Comparison of ENCODE assay signal across 24 cellular contexts in the genomic region with DNA sequence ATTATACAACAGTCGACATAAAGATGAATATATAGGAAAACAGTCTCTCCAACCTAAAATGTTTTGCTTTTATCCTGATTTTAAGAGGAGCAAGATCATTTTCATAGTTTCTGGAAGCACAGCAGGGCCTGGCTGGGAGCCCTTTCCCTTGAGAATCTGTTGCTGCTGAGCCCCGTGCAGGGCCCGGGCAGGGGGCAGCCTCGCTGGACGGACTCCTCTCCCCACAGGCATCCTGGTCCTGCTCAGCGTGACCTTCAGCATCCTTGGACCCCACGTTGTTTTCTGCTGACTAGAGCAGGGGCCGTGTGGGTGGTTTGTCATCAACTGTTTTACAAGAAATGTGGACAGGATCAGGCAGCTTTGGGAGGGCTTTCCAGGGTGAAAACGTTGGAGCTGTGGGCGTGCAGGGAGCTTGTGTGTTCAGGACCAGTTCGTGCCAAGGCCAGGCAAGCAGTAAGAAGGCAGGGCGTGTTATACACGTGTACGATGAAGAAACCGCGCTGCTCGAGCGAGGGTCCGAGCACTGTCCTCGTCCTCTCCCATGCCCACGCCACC. TPM values are rescaled to one million over a fixed set of nuclear protein-coding genes. Genes with fewer than 3 reads are reported as not detected.
"Had no signal": no experiment of that assay in that cellular context is flagged by ENCODE, and none has a peak within 500 bp of the region (broad histone marks: within the 10 kb centered on the region; RNA-seq: fewer than 3 reads in every experiment).

No MANE protein-coding gene starts in this region.

- DNase-seq: cerebellar nuclear complex; effector CD4-positive, alpha-beta T cell; foreskin melanocyte; head of caudate nucleus; hippocampal formation; mesenchymal stem cell; naive B cell; spleen; stimulated activated CD4-positive, alpha-beta T cell treated with anti-CD3 and anti-CD28 coated beads, Interleukin-15, amount 100 ng/mL, for 24 hours; stimulated activated CD4-positive, alpha-beta T cell treated with anti-CD3 and anti-CD28 coated beads, Interleukin-1b, Interleukin-23, amount 100 ng/mL, for 48 hours; stimulated activated CD4-positive, alpha-beta T cell treated with anti-CD3 and anti-CD28 coated beads, Interleukin-4, amount 100 ng/mL, for 24 hours; upper lobe of right lung had no signal

- H3K4me3 ChIP-seq: coronary artery, left lung, lung, right lobe of liver, spleen, tibial artery, upper lobe of right lung, vagina had no signal

- H3K36me3 Mint-ChIP-seq: naive B cell; stimulated activated memory B cell treated with anti-CD40 and anti-IgM and Interleukin-4, amounts not matched to agents 10 μg/mL and 1 μg/mL and 100 μg/mL, for 72 hours had no signal

- H3K9me3 ChIP-seq: left lung, neutrophil, right lobe of liver, spleen, tibial artery, upper lobe of right lung, vagina had no signal

- ATAC-seq: left lung; right lobe of liver; stimulated activated memory B cell treated with anti-CD40 and anti-IgM and Interleukin-4, amounts not matched to agents 10 μg/mL and 1 μg/mL and 100 μg/mL, for 72 hours; upper lobe of right lung had no signal

- H3K4me3 Mint-ChIP-seq: naive B cell; stimulated activated memory B cell treated with anti-CD40 and anti-IgM and Interleukin-4, amounts not matched to agents 10 μg/mL and 1 μg/mL and 100 μg/mL, for 72 hours; stimulated activated naive CD8-positive, alpha-beta T cell treated with anti-CD3 and anti-CD28 coated beads, Interleukin-15, Interleukin-2, amounts not matched to agents 100 ng/mL and 50 ng/mL, for 24 hours had no signal

- H3K36me3 ChIP-seq: left lung, neutrophil, right lobe of liver, spleen, tibial artery, upper lobe of right lung, vagina had no signal

- H3K4me1 ChIP-seq: left lung, right lobe of liver, spleen, tibial artery, upper lobe of right lung, vagina had no signal

- H3K9me3 Mint-ChIP-seq: naive B cell; stimulated activated memory B cell treated with anti-CD40 and anti-IgM and Interleukin-4, amounts not matched to agents 10 μg/mL and 1 μg/mL and 100 μg/mL, for 72 hours; stimulated activated naive CD8-positive, alpha-beta T cell treated with anti-CD3 and anti-CD28 coated beads, Interleukin-15, Interleukin-2, amounts not matched to agents 100 ng/mL and 50 ng/mL, for 24 hours had no signal

- H3K27me3 ChIP-seq: neutrophil, right lobe of liver, upper lobe of right lung, vagina had no signal

- H3K27ac ChIP-seq: coronary artery, left lung, neutrophil, right lobe of liver, spleen, tibial artery, upper lobe of right lung, vagina had no signal

- H3K27ac Mint-ChIP-seq: naive B cell; progenitor cell of endocrine pancreas; stimulated activated memory B cell treated with anti-CD40 and anti-IgM and Interleukin-4, amounts not matched to agents 10 μg/mL and 1 μg/mL and 100 μg/mL, for 72 hours; stimulated activated naive CD8-positive, alpha-beta T cell treated with anti-CD3 and anti-CD28 coated beads, Interleukin-15, Interleukin-2, amounts not matched to agents 100 ng/mL and 50 ng/mL, for 24 hours had no signal

- H3K27me3 Mint-ChIP-seq: naive B cell; progenitor cell of endocrine pancreas; stimulated activated naive CD8-positive, alpha-beta T cell treated with anti-CD3 and anti-CD28 coated beads, Interleukin-15, Interleukin-2, amounts not matched to agents 100 ng/mL and 50 ng/mL, for 24 hours had no signal

- H3K4me1 Mint-ChIP-seq: naive B cell; stimulated activated memory B cell treated with anti-CD40 and anti-IgM and Interleukin-4, amounts not matched to agents 10 μg/mL and 1 μg/mL and 100 μg/mL, for 72 hours had no signal

RNA-seq across cellular contexts. Expression of gene CPZ, which starts 25.0 kb away (rescaled TPM):
- total RNA-seq: dermis microvascular lymphatic vessel endothelial cell had no signal
- polyA plus RNA-seq: neural cell had no signal

RNA-seq across cellular contexts. Expression of gene GPR78, which starts 37.4 kb away (rescaled TPM):
- total RNA-seq: dermis microvascular lymphatic vessel endothelial cell, right lobe of liver had no signal
- polyA plus RNA-seq: neural cell had no signal
